In the genomic region with DNA sequence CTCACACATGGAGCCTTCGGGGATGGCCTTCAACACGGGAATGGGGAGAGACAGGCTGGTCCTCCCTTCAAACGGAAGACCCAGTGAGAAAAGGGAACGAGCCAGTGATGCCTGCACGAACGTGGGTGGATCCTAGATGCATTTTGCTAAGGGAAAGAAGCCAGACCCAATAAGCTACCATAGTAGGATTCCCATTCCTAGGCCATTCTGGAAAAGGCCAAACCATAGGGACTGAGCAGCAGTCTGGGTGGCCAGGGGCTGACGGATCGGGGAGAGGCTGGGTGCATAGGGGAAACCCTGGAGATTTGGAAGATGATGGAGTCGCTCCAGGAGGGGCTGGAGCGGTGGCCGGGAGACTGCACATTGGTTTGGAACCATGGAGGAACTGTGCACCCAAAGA, we compare ENCODE assay signal across 4 cellular contexts. TPM values are rescaled to one million over a fixed set of nuclear protein-coding genes. Genes with fewer than 3 reads are reported as not detected.
"Had no signal": no experiment of that assay in that cellular context is flagged by ENCODE, and none has a peak within 500 bp of the region (broad histone marks: within the 10 kb centered on the region; RNA-seq: fewer than 3 reads in every experiment).

No MANE protein-coding gene starts in this region.

RNA-seq across cellular contexts. Expression of a gene that starts 18.7 kb away (rescaled TPM):
- total RNA-seq: HT-29, MCF 10A, PC-3, SK-MEL-5 had no signal

RNA-seq across cellular contexts. Expression of a gene that starts 56.3 kb away (rescaled TPM):
- total RNA-seq: MCF 10A, SK-MEL-5 had no signal
